Comparison of ENCODE assay signal across 22 cellular contexts in the genomic region with DNA sequence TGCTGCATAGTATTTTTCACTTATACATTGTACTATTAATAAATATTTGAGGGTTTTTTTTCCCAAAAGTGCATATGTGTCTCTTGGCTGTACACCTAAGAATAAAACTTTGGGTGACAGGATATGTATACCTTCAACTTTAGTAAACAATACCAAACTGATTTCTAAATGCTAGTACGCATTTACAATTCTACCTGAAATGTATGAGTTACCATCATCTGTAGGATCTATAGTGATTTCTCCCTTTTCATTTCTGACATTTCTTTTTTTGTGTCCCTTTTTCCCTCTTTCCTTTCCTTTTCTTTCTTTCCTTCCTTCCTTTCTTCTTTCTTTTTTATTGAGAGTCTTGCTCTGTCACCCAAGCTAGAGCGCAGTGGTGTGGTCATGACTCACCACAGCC. TPM values are rescaled to one million over a fixed set of nuclear protein-coding genes. Genes with fewer than 3 reads are reported as not detected.
"Had no signal": no experiment of that assay in that cellular context is flagged by ENCODE, and none has a peak within 500 bp of the region (broad histone marks: within the 10 kb centered on the region; RNA-seq: fewer than 3 reads in every experiment).

No MANE protein-coding gene starts in this region.

- H3K36me3 ChIP-seq: MG63, SJSA1 had no signal

- FAIRE-seq: RCC 7860 had no signal

- H3K4me3 ChIP-seq: MG63, SJSA1, SK-N-MC had no signal

- H3K27me3 ChIP-seq: MG63, SJSA1 had no signal

- DNase-seq: Karpas-422, KG1, MG63, NCI-H1092, NCI-H1105 treated with DMSO at 0.1 percent for 48 hours, NCI-H1417 treated with DMSO at 0.1 percent for 48 hours, NCI-H146, NCI-H1694 treated with DMSO at 0.1 percent for 48 hours, NCI-H1930, NCI-H2081, NCI-H2107, NCI-H2227 treated with DMSO at 0.1 percent for 48 hours, NCI-H524, NCI-H526 treated with DMSO at 0.1 percent for 48 hours, NCI-H774, Right ventricle myocardium superior, RPMI8226, SIG-M5 had no signal

- H3K9me3 ChIP-seq: SJSA1 had no signal

- H3K27ac ChIP-seq: SJSA1, SK-N-MC had no signal

RNA-seq across cellular contexts. Expression of gene BMP8B, which starts 16.7 kb away (rescaled TPM):
- total RNA-seq: HT1080 had no signal

RNA-seq across cellular contexts. Expression of gene OXCT2, which starts 34.2 kb away (rescaled TPM):
- total RNA-seq: HT1080 had no signal
